In genomic region chr3:73037369-73037699, GRCh38 we compare ENCODE assay signal across 12 cellular contexts. TPM values are rescaled to one million over a fixed set of nuclear protein-coding genes. Genes with fewer than 3 reads are reported as not detected.
A peak's percentile ranks its signal among the peaks of the same experiment; 100 is the strongest.
DNase-seq lines count a peak whose midpoint lies in the region; ATAC-seq, FAIRE-seq and TF ChIP-seq lines count a peak whose summit lies in the region.
"Had no signal": no experiment of that assay in that cellular context is flagged by ENCODE, and none has a peak within 500 bp of the region (broad histone marks: within the 10 kb centered on the region; RNA-seq: fewer than 3 reads in every experiment).

No MANE protein-coding gene starts in this region.

- H4K20me1 ChIP-seq in GM23338 (replicated peaks; ENCODE audit: insufficient read depth) (peaks cover 86% of the 10 kb centered on the region), keratinocyte (ENCODE audit: control insufficient read depth, extremely low read depth, insufficient read depth, low read length) (peaks cover 22% of the 10 kb centered on the region)

- H3K27ac Mint-ChIP-seq in GM23338, result peak overlapping the region; percentile 54

- no peak overlapping the region for H2AK5ac ChIP-seq in neuronal stem cell (ENCODE audit: low read depth, low read length)

- H4K8ac ChIP-seq in neuronal stem cell (ENCODE audit: low read depth, low read length), result no peak overlapping the region

- no peak overlapping the region for H3K9ac ChIP-seq in keratinocyte (ENCODE audit: control insufficient read depth, extremely low read depth, insufficient read depth, low read length)
- no peak overlapping the region for H3K9ac ChIP-seq in neuronal stem cell (ENCODE audit: low read depth, low read length, poor library complexity)

- H3K9me1 ChIP-seq in keratinocyte (ENCODE audit: control insufficient read depth, extremely low read depth, insufficient read depth, low read length), result no peaks in the 10 kb centered on the region

- H3K4me1 Mint-ChIP-seq in GM23338, result peaks cover 60% of the 10 kb centered on the region

- no peak overlapping the region for H3K23ac ChIP-seq in neuronal stem cell (ENCODE audit: low read depth, low read length, poor library complexity)

- no peaks in the 10 kb centered on the region for H3K27me3 Mint-ChIP-seq in GM23338 (ENCODE audit: insufficient read depth, low read depth, poor library complexity)

- no peaks in the 10 kb centered on the region for H3K9me3 ChIP-seq in keratinocyte (ENCODE audit: control insufficient read depth, low read depth, low read length)
- peaks cover 0 to 3% of the 10 kb centered on the region in 2 donors for H3K9me3 ChIP-seq in neuronal stem cell (replicated peaks in 1 of 2; ENCODE audit: control insufficient read depth in 2 of 2, insufficient read depth in 1 of 2, low read depth in 1 of 2, low read length in 2 of 2)

- no peak overlapping the region for H2BK15ac ChIP-seq in neuronal stem cell (ENCODE audit: low read length)

- H4K91ac ChIP-seq in neuronal stem cell (ENCODE audit: low read depth, low read length, poor library complexity), result no peak overlapping the region

- H3F3A ChIP-seq in GM23338 (replicated peaks; ENCODE audit: low read depth), result no peaks in the 10 kb centered on the region

- no peak overlapping the region for H3K4me3 Mint-ChIP-seq in GM23338

- H3K4me2 ChIP-seq in GM23338 (peak overlapping the region; percentile 27; the same call in 1 of the 2 replicates), keratinocyte (ENCODE audit: control insufficient read depth, extremely low read depth, insufficient read depth, low read depth, low read length) (no peak overlapping the region), neuronal stem cell (ENCODE audit: insufficient read depth, low read length, poor library complexity, severe bottlenecking) (no peak overlapping the region)

- no peak overlapping the region for H2BK12ac ChIP-seq in neuronal stem cell (ENCODE audit: low read length)

- no peaks in the 10 kb centered on the region for H3K79me1 ChIP-seq in neuronal stem cell (ENCODE audit: low read depth, low read length)

- H3K36me3 ChIP-seq in GM23338 (ENCODE audit: insufficient read depth), result no peaks in the 10 kb centered on the region
- H3K36me3 ChIP-seq in keratinocyte (ENCODE audit: control insufficient read depth in 2 of 2, extremely low read depth in 1 of 2, insufficient read depth in 2 of 2, low read length in 2 of 2), result no peaks in the 10 kb centered on the region
- H3K36me3 ChIP-seq in neuronal stem cell (replicated peaks in 1 of 2; ENCODE audit: control insufficient read depth in 2 of 2, insufficient read depth in 2 of 2, low read length in 2 of 2), result peaks cover 0 to 19% of the 10 kb centered on the region in 2 donors

- H3K4me3 ChIP-seq in AG10803 (ENCODE audit: low read length), result no peak overlapping the region
- no peak overlapping the region for H3K4me3 ChIP-seq in GM23338
- no peak overlapping the region for H3K4me3 ChIP-seq in astrocyte of the cerebellum (ENCODE audit: low read depth, low read length)
- no peak overlapping the region for H3K4me3 ChIP-seq in keratinocyte (ENCODE audit: control insufficient read depth in 2 of 3, extremely low read depth in 1 of 3, insufficient read depth in 2 of 3, low read depth in 1 of 3, low read length in 3 of 3)
- H3K4me3 ChIP-seq in neuronal stem cell (ENCODE audit: low read length in 2 of 2), result no peak overlapping the region

- FAIRE-seq in keratinocyte (lab: Jason Lieb, UNC), result peak; percentile 46

- ATAC-seq in GM23338 (peak; percentile 69), GM18870 (IDR thresholded peaks at IDR 0.05; ENCODE audit: unreplicated experiment) (no peak)

- H2BK120ac ChIP-seq in neuronal stem cell (ENCODE audit: low read depth, low read length), result no peak overlapping the region

- no peaks in the 10 kb centered on the region for H3K36me3 Mint-ChIP-seq in GM23338 (ENCODE audit: low read depth)

- H2AFZ ChIP-seq in GM23338, result no peak overlapping the region
- H2AFZ ChIP-seq in keratinocyte (ENCODE audit: control insufficient read depth, low read length), result no peak overlapping the region
- no peak overlapping the region for H2AFZ ChIP-seq in neuronal stem cell (ENCODE audit: low read length)

- peak; percentile 33 for DNase-seq in AG10803 (ENCODE audit: low read depth)
- peak; percentile 40 for DNase-seq in GM23338 (ENCODE audit: low spot score)
- peak; percentile 42 for DNase-seq in astrocyte of the cerebellum (ENCODE audit: low read depth)
- DNase-seq in keratinocyte (ENCODE audit: low read depth, low spot score), result no peak
- no peak for DNase-seq in neuronal stem cell (ENCODE audit: low spot score)
- no peak for DNase-seq in NOMO-1 treated with DMSO at 0.1 percent for 48 hours (lab: John Stamatoyannopoulos, UW; ENCODE audit: unreplicated experiment)
- no peak for DNase-seq in NAMALWA (ENCODE audit: low spot score)
- DNase-seq: activated CD4-positive, alpha-beta T cell treated with anti-CD3 and anti-CD28 coated beads, Interleukin-2, amount 50 U/mL, for 4 hours; DND-41; Kasumi-1; RPMI8226 had no signal

- TF ChIP-seq CTCF in AG10803 (conservative IDR thresholded peaks at IDR 0.05; ENCODE audit: low read length) (no peak), GM23338 (conservative IDR thresholded peaks at IDR 0.05; ENCODE audit: low read depth in 2 of 2) (no peak), astrocyte of the cerebellum (IDR thresholded peaks at IDR 0.05; ENCODE audit: low read depth, low read length, missing control alignments) (no peak), keratinocyte (optimal IDR thresholded peaks at IDR 0.05 in 1 of 3, IDR thresholded peaks at IDR 0.05 in 1 of 3, conservative IDR thresholded peaks at IDR 0.05 in 1 of 3; ENCODE audit: extremely low read depth in 1 of 3, insufficient read depth in 2 of 3, low read length in 3 of 3) (no peak)

- no peaks in the 10 kb centered on the region for H3K27me3 ChIP-seq in GM23338 (ENCODE audit: insufficient read depth)
- H3K27me3 ChIP-seq in keratinocyte (ENCODE audit: control insufficient read depth, extremely low read depth, insufficient read depth, low read length), result no peaks in the 10 kb centered on the region
- H3K27me3 ChIP-seq in neuronal stem cell (ENCODE audit: control insufficient read depth in 3 of 3, insufficient read depth in 3 of 3, low read depth in 1 of 3, low read length in 3 of 3), result no peaks in the 10 kb centered on the region

- H3K4me1 ChIP-seq in GM23338 (ENCODE audit: insufficient read depth) (peaks cover 46% of the 10 kb centered on the region), keratinocyte (ENCODE audit: control insufficient read depth, extremely low read depth, insufficient read depth, low read length) (peaks cover 26% of the 10 kb centered on the region), neuronal stem cell (ENCODE audit: control insufficient read depth in 2 of 2, insufficient read depth in 1 of 2, low read depth in 1 of 2, low read length in 2 of 2) (peaks cover 0 to 3% of the 10 kb centered on the region in 2 donors)

- no peak overlapping the region for H3K18ac ChIP-seq in neuronal stem cell (ENCODE audit: low read length)

- H3K27ac ChIP-seq in GM23338 (ENCODE audit: low read depth), result peak overlapping the region; percentile 72; the same call in 1 of the 2 replicates
- H3K27ac ChIP-seq in keratinocyte (ENCODE audit: control insufficient read depth, insufficient read depth, low read length), result peak overlapping the region; percentile 32
- no peak overlapping the region for H3K27ac ChIP-seq in neuronal stem cell (replicated peaks; ENCODE audit: low read length)

- no peaks in the 10 kb centered on the region for H3K9me3 Mint-ChIP-seq in GM23338

- no peak overlapping the region for H3K14ac ChIP-seq in neuronal stem cell (ENCODE audit: low read length)

- dilution Hi-C loops in keratinocyte (cut with MboI; ENCODE audit: extremely low pct_ligation_motif_present, low sequenced_read_pairs), result no loop called here

- no peaks in the 10 kb centered on the region for H3K9me2 ChIP-seq in GM23338 (ENCODE audit: insufficient read depth)

- no peak overlapping the region for H3K4ac ChIP-seq in neuronal stem cell (ENCODE audit: low read length)

- in situ Hi-C loops in astrocyte of the cerebellum (cut with HindIII; ENCODE audit: low sequenced_read_pairs), result no loop called here

- no peaks in the 10 kb centered on the region; the same call in 1 of the 2 replicates for H3K79me2 ChIP-seq in GM23338 (replicated peaks; ENCODE audit: insufficient read depth)
- peaks cover 100% of the 10 kb centered on the region for H3K79me2 ChIP-seq in keratinocyte (ENCODE audit: control insufficient read depth, insufficient read depth, low read length)

- no peak overlapping the region for H2BK5ac ChIP-seq in neuronal stem cell (ENCODE audit: low read length)

TF ChIP-seq in GM23338, 12 proteins besides CTCF, POLR2A, EP300 and RAD21 (continues in another document):
- TF ChIP-seq EZH2 (IDR thresholded peaks at IDR 0.05; ENCODE audit: low read depth, unreplicated experiment) (no peak), ZNF331 (CRISPR knock-in tag; IDR thresholded peaks at IDR 0.05; ENCODE audit: low read depth) (no peak)

RNA-seq across cellular contexts. Expression of gene EBLN2, which starts 24.1 kb away (rescaled TPM):
- 9.3 and 9.9 TPM in 2 replicates for total RNA-seq in GM23338 (2014; rRNA removed; shearing (Covaris generic))
- polyA plus RNA-seq in GM23338 (2016; fragmentation: Nextera tagmentation; extraction: Ambion mirVana), result 4.7 and 5.1 TPM in 2 replicates
- polyA plus RNA-seq in keratinocyte, result 1.0 to 4.0 TPM (median 2.9 TPM) in 3 replicates
- polyA plus RNA-seq in keratinocyte (2011; ENCODE audit: low read depth), result 1.1 TPM
- 0.09 TPM in 1 of 2 replicates, not detected in the other for polyA plus RNA-seq in keratinocyte (2011; cell fraction: cytosol; rRNA removed)
- 6.9 and 9.9 TPM in 2 replicates for polyA plus RNA-seq in keratinocyte (2011; cell fraction: nucleus; rRNA removed)
- 0.79 and 1.5 TPM in 2 replicates for polyA plus RNA-seq in keratinocyte (2012; ENCODE audit: low replicate concordance)
- 0.43 to 10.7 TPM (median 9.0 TPM) in 3 replicates for polyA minus RNA-seq in keratinocyte
- polyA minus RNA-seq in keratinocyte (2011; cell fraction: cytosol; rRNA and poly(A)+ RNA removed), result not detected
- polyA minus RNA-seq in keratinocyte (2011; cell fraction: nucleus; rRNA and poly(A)+ RNA removed), result 6.6 and 11.6 TPM in 2 replicates
- polyA plus RNA-seq in neuronal stem cell (2013, experiment 1 of 2), result 2.7 TPM
- 2.2 TPM for polyA plus RNA-seq in neuronal stem cell (2013, experiment 2 of 2)

RNA-seq across cellular contexts. Expression of gene PPP4R2, which starts 40.7 kb away (rescaled TPM):
- 62.7 and 72.1 TPM in 2 replicates for total RNA-seq in GM23338 (2014; rRNA removed; shearing (Covaris generic))
- polyA plus RNA-seq in GM23338 (2016; fragmentation: Nextera tagmentation; extraction: Ambion mirVana) (117 TPM in 2 replicates), keratinocyte (19.2 to 46.6 TPM (median 19.3 TPM) in 3 replicates)
- polyA plus RNA-seq in keratinocyte (2011; ENCODE audit: low read depth), result 46.7 TPM
- polyA plus RNA-seq in keratinocyte (2011; cell fraction: cytosol; rRNA removed), result 13.0 and 24.2 TPM in 2 replicates
- 19.5 and 26.1 TPM in 2 replicates for polyA plus RNA-seq in keratinocyte (2011; cell fraction: nucleus; rRNA removed)
- polyA plus RNA-seq in keratinocyte (2012; ENCODE audit: low replicate concordance), result 25.6 and 32.0 TPM in 2 replicates
- polyA minus RNA-seq in keratinocyte, result 0.72 to 21.5 TPM (median 8.9 TPM) in 3 replicates
- 11.3 TPM for polyA minus RNA-seq in keratinocyte (2011; cell fraction: cytosol; rRNA and poly(A)+ RNA removed)
- polyA minus RNA-seq in keratinocyte (2011; cell fraction: nucleus; rRNA and poly(A)+ RNA removed), result 10.2 and 26.3 TPM in 2 replicates
- polyA plus RNA-seq in neuronal stem cell (2013, experiment 1 of 2), result 45.4 TPM
- 46.2 TPM for polyA plus RNA-seq in neuronal stem cell (2013, experiment 2 of 2)

Comparison
In these comparisons a context has a peak if more than half of its experiments do, and no peak if none do; other contexts are left out.
1. DNase-seq: peak in AG10803 (single experiment), GM23338 (single experiment) and astrocyte of the cerebellum (single experiment); none in keratinocyte (single experiment), neuronal stem cell (single experiment), NOMO-1 treated with DMSO at 0.1 percent for 48 hours (single experiment) and NAMALWA (single experiment).